Comparison of ENCODE assay signal across 27 cellular contexts in the genomic region with DNA sequence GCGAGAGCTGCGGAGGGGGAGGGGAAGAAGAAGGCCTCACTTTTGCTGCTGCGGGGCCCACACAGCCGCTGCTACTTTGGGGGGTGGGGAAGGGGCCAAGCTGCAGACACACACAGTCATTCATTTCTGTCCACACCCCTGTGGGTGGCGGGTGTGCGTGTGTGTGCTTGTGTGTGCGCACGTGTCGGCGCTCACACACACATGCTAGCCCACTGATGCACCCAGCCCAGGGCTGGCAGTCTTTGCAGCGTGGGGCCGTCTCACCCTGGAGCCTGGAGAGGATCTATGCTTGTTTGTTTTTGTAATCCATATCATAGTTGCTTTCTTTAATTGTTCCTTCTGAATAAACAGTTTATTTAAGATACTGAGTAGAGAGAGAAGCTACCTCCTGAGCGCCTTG. TPM values are rescaled to one million over a fixed set of nuclear protein-coding genes. Genes with fewer than 3 reads are reported as not detected.
A peak's percentile ranks its signal among the peaks of the same experiment; 100 is the strongest.
DNase-seq lines count a peak whose midpoint lies in the region; ATAC-seq and TF ChIP-seq lines count a peak whose summit lies in the region.
"Had no signal": no experiment of that assay in that cellular context is flagged by ENCODE, and none has a peak within 500 bp of the region (broad histone marks: within the 10 kb centered on the region; RNA-seq: fewer than 3 reads in every experiment).

No MANE protein-coding gene starts in this region.

- H3K9ac ChIP-seq in endodermal cell (ENCODE audit: extremely low read depth, low read length, poor library complexity, severe bottlenecking) (no peak overlapping the region), colonic mucosa (ENCODE audit: low read depth in 2 of 2, low read length in 2 of 2) (no peak overlapping the region)

- intact Hi-C loops in colonic mucosa (cut with DNase I): no loop called here

- H3K4me3 Mint-ChIP-seq in endodermal cell (no peak overlapping the region), neural crest cell (no peak overlapping the region), WTC11 (no peak overlapping the region), glutamatergic neuron (ENCODE audit: unreplicated experiment) (no peak overlapping the region)
- H3K4me3 Mint-ChIP-seq: CD14-positive monocyte, GM23338, IgD-negative memory B cell had no signal

- H3K27ac Mint-ChIP-seq in endodermal cell (no peak overlapping the region), neural crest cell (ENCODE audit: unreplicated experiment) (peak overlapping the region; percentile 29), WTC11 (no peak overlapping the region), glutamatergic neuron (ENCODE audit: unreplicated experiment) (no peak overlapping the region)
- H3K27ac Mint-ChIP-seq: GM23338, IgD-negative memory B cell had no signal

- 95% methylated on average over 4 of the region's 13 CpGs; no CpG with 5 or more reads in 1 of the 2 experiments for WGBS in endodermal cell (ENCODE audit: insufficient coverage in 1 of 2, insufficient read length in 1 of 2), 2 experiments

- CTCF ChIA-PET in WTC11 (lab: Charles Lee): interaction anchor here (2.4 to 10.6 kb wide), 3 partner anchors 11 to 73 kb away, joined by 10 to 153 read pairs (median 13); no protein-coding TSS in a partner anchor

- POLR2A ChIA-PET in WTC11 (lab: Charles Lee): no interaction called here

- H3K4me3 ChIP-seq in endodermal cell (ENCODE audit: low read length) (no peak overlapping the region), colonic mucosa (no peak overlapping the region)
- H3K4me3 ChIP-seq: GM23338, HAP-1 had no signal

- H3K27me3 ChIP-seq in endodermal cell (ENCODE audit: control insufficient read depth, insufficient read depth, low read length, poor library complexity, severe bottlenecking) (peaks cover 34% of the 10 kb centered on the region), colonic mucosa (peaks cover 17% of the 10 kb centered on the region)

- H3K27ac ChIP-seq in endodermal cell (ENCODE audit: low read depth, low read length) (no peak overlapping the region), colonic mucosa (no peak overlapping the region)

- H3K4me1 Mint-ChIP-seq in endodermal cell: no peaks in the 10 kb centered on the region
- peaks cover 8% of the 10 kb centered on the region for H3K4me1 Mint-ChIP-seq in neural crest cell
- H3K4me1 Mint-ChIP-seq in WTC11: no peaks in the 10 kb centered on the region
- H3K4me1 Mint-ChIP-seq in glutamatergic neuron (ENCODE audit: low read depth, unreplicated experiment): no peaks in the 10 kb centered on the region
- H3K4me1 Mint-ChIP-seq: CD14-positive monocyte; CD8-positive, alpha-beta memory T cell; IgD-negative memory B cell had no signal

- H3K9me3 Mint-ChIP-seq in endodermal cell (peaks cover 62% of the 10 kb centered on the region), neural crest cell (peaks cover 3% of the 10 kb centered on the region), WTC11 (no peaks in the 10 kb centered on the region; the same call in 1 of the 2 replicates), glutamatergic neuron (ENCODE audit: unreplicated experiment) (no peaks in the 10 kb centered on the region)

- DNase-seq in activated effector memory CD4-positive, alpha-beta T cell treated with anti-CD3 and anti-CD28 coated beads, Interleukin-2, amount 50 U/mL, for 16 hours: peak; percentile 4
- DNase-seq in activated effector memory CD4-positive, alpha-beta T cell treated with Interleukin-2 at 50 U/mL for 16 hours: no peak
- DNase-seq in endodermal cell (peak; percentile 23), neural crest cell (ENCODE audit: low read depth, low spot score) (no peak), WTC11 (ENCODE audit: low spot score) (no peak), colonic mucosa (no peak), glutamatergic neuron (no peak)
- DNase-seq: 8988T; ACHN; BE2C; CD8-positive, alpha-beta memory T cell; DMS79 treated with DMSO at 0.1 percent for 48 hours; GF-D8; NCI-H1092; NCI-H1417 treated with DMSO at 0.1 percent for 48 hours; NCI-H1694 treated with DMSO at 0.1 percent for 48 hours; NCI-H2081; NCI-H2171; NCI-H226; NCI-H510A; NCI-H69; RPMI8226; SHP77 had no signal

- no peak for ATAC-seq in WTC11

- H3K27me3 Mint-ChIP-seq in endodermal cell (ENCODE audit: insufficient read depth): peaks cover 28% of the 10 kb centered on the region
- peaks cover 17% of the 10 kb centered on the region for H3K27me3 Mint-ChIP-seq in neural crest cell (ENCODE audit: low read depth)
- peaks cover 34% of the 10 kb centered on the region for H3K27me3 Mint-ChIP-seq in WTC11 (ENCODE audit: low read depth)
- H3K27me3 Mint-ChIP-seq in glutamatergic neuron (ENCODE audit: unreplicated experiment): no peaks in the 10 kb centered on the region

- H3K9me3 ChIP-seq in endodermal cell (ENCODE audit: control insufficient read depth, low read length): no peaks in the 10 kb centered on the region
- no peaks in the 10 kb centered on the region for H3K9me3 ChIP-seq in colonic mucosa
- H3K9me3 ChIP-seq: BE2C, HAP-1 had no signal

- H3K4me1 ChIP-seq in endodermal cell (ENCODE audit: control insufficient read depth, insufficient read depth, low read length): no peaks in the 10 kb centered on the region
- H3K4me1 ChIP-seq in colonic mucosa: no peaks in the 10 kb centered on the region
- H3K4me1 ChIP-seq: BE2C had no signal

- H3K36me3 ChIP-seq in endodermal cell (ENCODE audit: control insufficient read depth, insufficient read depth, low read length) (no peaks in the 10 kb centered on the region), colonic mucosa (no peaks in the 10 kb centered on the region)
- H3K36me3 ChIP-seq: BE2C had no signal

- TF ChIP-seq CTCF in endodermal cell (conservative IDR thresholded peaks at IDR 0.05) (no peak), neural crest cell (conservative IDR thresholded peaks at IDR 0.05) (no peak), WTC11 (IDR thresholded peaks at IDR 0.05) (no peak), colonic mucosa (IDR thresholded peaks at IDR 0.05) (no peak), glutamatergic neuron (IDR thresholded peaks at IDR 0.05; ENCODE audit: partially characterized antibody, unreplicated experiment) (no peak)

- H3K36me3 Mint-ChIP-seq in endodermal cell (ENCODE audit: low read depth): no peaks in the 10 kb centered on the region
- H3K36me3 Mint-ChIP-seq in neural crest cell (ENCODE audit: low read depth): peaks cover 9% of the 10 kb centered on the region
- H3K36me3 Mint-ChIP-seq in WTC11: no peaks in the 10 kb centered on the region
- H3K36me3 Mint-ChIP-seq in glutamatergic neuron (ENCODE audit: unreplicated experiment): peaks cover 5% of the 10 kb centered on the region
- H3K36me3 Mint-ChIP-seq: CD14-positive monocyte; CD8-positive, alpha-beta memory T cell; IgD-negative memory B cell had no signal

TF ChIP-seq in WTC11, 78 proteins besides CTCF, POLR2A, EP300 and RAD21 (continues in another document):
- TF ChIP-seq ETV6 (CRISPR knock-in tag; IDR thresholded peaks at IDR 0.05): no peak
- TF ChIP-seq, protein P1, sequence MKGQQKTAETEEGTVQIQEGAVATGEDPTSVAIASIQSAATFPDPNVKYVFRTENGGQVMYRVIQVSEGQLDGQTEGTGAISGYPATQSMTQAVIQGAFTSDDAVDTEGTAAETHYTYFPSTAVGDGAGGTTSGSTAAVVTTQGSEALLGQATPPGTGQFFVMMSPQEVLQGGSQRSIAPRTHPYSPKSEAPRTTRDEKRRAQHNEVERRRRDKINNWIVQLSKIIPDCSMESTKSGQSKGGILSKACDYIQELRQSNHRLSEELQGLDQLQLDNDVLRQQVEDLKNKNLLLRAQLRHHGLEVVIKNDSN (CRISPR knock-in tag; IDR thresholded peaks at IDR 0.05): no peak
- TF ChIP-seq, protein P2, sequence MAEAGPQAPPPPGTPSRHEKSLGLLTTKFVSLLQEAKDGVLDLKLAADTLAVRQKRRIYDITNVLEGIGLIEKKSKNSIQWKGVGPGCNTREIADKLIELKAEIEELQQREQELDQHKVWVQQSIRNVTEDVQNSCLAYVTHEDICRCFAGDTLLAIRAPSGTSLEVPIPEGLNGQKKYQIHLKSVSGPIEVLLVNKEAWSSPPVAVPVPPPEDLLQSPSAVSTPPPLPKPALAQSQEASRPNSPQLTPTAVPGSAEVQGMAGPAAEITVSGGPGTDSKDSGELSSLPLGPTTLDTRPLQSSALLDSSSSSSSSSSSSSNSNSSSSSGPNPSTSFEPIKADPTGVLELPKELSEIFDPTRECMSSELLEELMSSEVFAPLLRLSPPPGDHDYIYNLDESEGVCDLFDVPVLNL (CRISPR knock-in tag; IDR thresholded peaks at IDR 0.05; ENCODE audit: borderline replicate concordance, low read depth): no peak
- no peak for TF ChIP-seq ZNF671 (CRISPR knock-in tag; IDR thresholded peaks at IDR 0.05)
- no peak for TF ChIP-seq GTF2I (CRISPR knock-in tag; conservative IDR thresholded peaks at IDR 0.05)
- no peak for TF ChIP-seq NFE2L1 (CRISPR knock-in tag; IDR thresholded peaks at IDR 0.05)
- TF ChIP-seq FOXK1 (CRISPR knock-in tag; IDR thresholded peaks at IDR 0.05): no peak

RNA-seq across cellular contexts. Expression of gene DUSP9, which starts 4.0 kb away (rescaled TPM):
- total RNA-seq in endodermal cell: under 1 TPM; 0.18 to 0.31 TPM
- 1.5 TPM for polyA plus RNA-seq in endodermal cell (2013, experiment 1 of 2)
- polyA plus RNA-seq in endodermal cell (2013, experiment 2 of 2): 1.3 TPM
- 1.7 TPM in 2 replicates for total RNA-seq in neural crest cell
- 2.5 to 2.8 TPM (median 2.5 TPM) in 3 replicates for total RNA-seq in WTC11 (2021)
- total RNA-seq in colonic mucosa: under 1 TPM in 1 of 2 donors, not detected in 1; 0.49 TPM
- 0.61 TPM for total RNA-seq in glutamatergic neuron (ENCODE audit: unreplicated experiment)
- polyA plus RNA-seq: CD14-positive monocyte, IgD-negative memory B cell had no signal

RNA-seq across cellular contexts. Expression of gene PNCK, which starts 22.7 kb away (rescaled TPM):
- total RNA-seq in endodermal cell: 10 to 100 TPM in 1 of 2 donors, 1 to 10 TPM in 1; 2.8 to 12.9 TPM
- 11.1 TPM for polyA plus RNA-seq in endodermal cell (2013, experiment 1 of 2)
- polyA plus RNA-seq in endodermal cell (2013, experiment 2 of 2): 9.0 TPM
- 9.4 and 10.2 TPM in 2 replicates for total RNA-seq in neural crest cell
- 8.6 to 14.3 TPM (median 12.1 TPM) in 3 replicates for total RNA-seq in WTC11 (2021)
- 10 to 100 TPM in 1 of 2 donors, 1 to 10 TPM in 1; 1.9 to 11.1 TPM for total RNA-seq in colonic mucosa
- 4.3 TPM for total RNA-seq in glutamatergic neuron (ENCODE audit: unreplicated experiment)
- total RNA-seq: CD8-positive, alpha-beta memory T cell had no signal
- polyA plus RNA-seq: CD14-positive monocyte; CD8-positive, alpha-beta memory T cell; IgD-negative memory B cell had no signal

RNA-seq across cellular contexts. Expression of gene SLC6A8, which starts 36.8 kb away (rescaled TPM):
- total RNA-seq in endodermal cell: 100 to 1,000 TPM in 1 of 2 donors, 10 to 100 TPM in 1; 57.6 to 121 TPM
- polyA plus RNA-seq in endodermal cell (2013, experiment 1 of 2): 144 TPM
- polyA plus RNA-seq in endodermal cell (2013, experiment 2 of 2): 117 TPM
- total RNA-seq in neural crest cell: 123 and 125 TPM in 2 replicates
- 102 to 112 TPM (median 110 TPM) in 3 replicates for total RNA-seq in WTC11 (2021)
- 100 to 1,000 TPM; 197 to 435 TPM for total RNA-seq in colonic mucosa
- total RNA-seq in glutamatergic neuron (ENCODE audit: unreplicated experiment): 108 TPM

RNA-seq across cellular contexts. Expression of gene CCNQ, which starts 52.0 kb away (rescaled TPM):
- total RNA-seq in endodermal cell (10 to 100 TPM; 17.1 to 20.8 TPM), neural crest cell (24.4 and 25.3 TPM in 2 replicates), WTC11 (2021) (15.2 to 17.4 TPM (median 15.4 TPM) in 3 replicates), colonic mucosa (10 to 100 TPM; 16.3 to 24.0 TPM), glutamatergic neuron (ENCODE audit: unreplicated experiment) (28.9 TPM)
- polyA plus RNA-seq in endodermal cell (2013, experiment 1 of 2): 20.0 TPM
- 18.4 TPM for polyA plus RNA-seq in endodermal cell (2013, experiment 2 of 2)

Comparison
In these comparisons a context has a peak if more than half of its experiments do, and no peak if none do; other contexts are left out.
1. DNase-seq: peak in activated effector memory CD4-positive, alpha-beta T cell treated with anti-CD3 and anti-CD28 coated beads, Interleukin-2, amount 50 U/mL, for 16 hours (single experiment) and endodermal cell (single experiment); none in activated effector memory CD4-positive, alpha-beta T cell treated with Interleukin-2 at 50 U/mL for 16 hours (single experiment), neural crest cell (single experiment), WTC11 (single experiment), colonic mucosa (single experiment) and glutamatergic neuron (single experiment).